ENCODE assay signal across 32 cellular contexts in the genomic region with DNA sequence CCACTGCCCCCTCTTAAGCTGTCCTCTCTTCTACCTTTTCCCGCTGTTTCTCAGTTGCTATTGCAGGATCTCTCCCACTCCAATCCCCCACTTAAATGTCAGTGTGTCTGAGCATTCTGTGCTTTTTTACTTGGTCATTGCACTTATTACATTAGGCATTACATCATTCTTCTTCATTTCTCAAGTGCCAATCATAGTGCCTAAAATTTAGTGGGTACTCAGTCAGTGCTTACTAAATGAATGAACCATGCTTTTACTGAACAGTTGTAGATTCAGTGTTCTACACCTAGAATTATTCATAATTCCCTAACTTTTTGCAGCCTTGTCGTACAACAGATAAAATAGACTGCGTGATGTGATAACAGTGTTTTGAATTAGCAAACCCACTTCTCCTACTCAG. TPM values are rescaled to one million over a fixed set of nuclear protein-coding genes. Genes with fewer than 3 reads are reported as not detected.
"Had no signal": no experiment of that assay in that cellular context is flagged by ENCODE, and none has a peak within 500 bp of the region (broad histone marks: within the 10 kb centered on the region; RNA-seq: fewer than 3 reads in every experiment).

No MANE protein-coding gene starts in this region.

- H3K4me3 Mint-ChIP-seq: activated CD4-positive, alpha-beta T cell treated with anti-CD3 and anti-CD28 coated beads for 36 hours; activated naive CD4-positive, alpha-beta T cell treated with anti-CD3 and anti-CD28 coated beads, Interleukin-2, amount 50 U/mL, for 24 hours; activated T-cell treated with anti-CD3 and anti-CD28 coated beads, Interleukin-2, amount 50 U/mL, for 4 hours; central memory CD8-positive, alpha-beta T cell; dendritic cell treated with granulocyte-macrophage colony-stimulating factor and Interleukin-4, amounts not matched to agents 40 ng/mL and 50 ng/mL, for 4 days; endodermal cell; mesothelial cell of epicardium; nephron progenitor cell had no signal

- H3K27me3 Mint-ChIP-seq: activated CD4-positive, alpha-beta T cell treated with anti-CD3 and anti-CD28 coated beads for 36 hours; activated naive CD4-positive, alpha-beta T cell treated with anti-CD3 and anti-CD28 coated beads, Interleukin-2, amount 50 U/mL, for 24 hours; stimulated activated naive B cell treated with anti-CD40 and anti-IgM and Interleukin-4, amounts not matched to agents 10 μg/mL and 1 μg/mL and 100 μg/mL, for 72 hours had no signal

- H3K36me3 Mint-ChIP-seq: naive B cell had no signal

- H3K4me3 ChIP-seq: esophagus muscularis mucosa, heart left ventricle, pancreas, prostate gland, smooth muscle cell, transverse colon had no signal

- H3K27ac Mint-ChIP-seq: activated CD4-positive, alpha-beta T cell treated with anti-CD3 and anti-CD28 coated beads for 36 hours; activated naive CD4-positive, alpha-beta T cell treated with anti-CD3 and anti-CD28 coated beads, Interleukin-2, amount 50 U/mL, for 24 hours; activated T-helper 2 cell treated with anti-CD3 and anti-CD28 coated beads, Interferon-gamma antibody, Interleukin-2, Interleukin-4, amounts not matched to agents 10 μg/mL and 5 μg/mL and 100 μg/mL, durations not matched to agents 14 hours and 24 hours and 36 hours; dendritic cell treated with granulocyte-macrophage colony-stimulating factor and Interleukin-4, amounts not matched to agents 40 ng/mL and 50 ng/mL, for 4 days; endodermal cell; mesothelial cell of epicardium; nephron progenitor cell had no signal

- H3K27me3 ChIP-seq: esophagus muscularis mucosa, heart left ventricle, pancreas, transverse colon had no signal

- H3K4me2 ChIP-seq: smooth muscle cell had no signal

- H3K4me1 Mint-ChIP-seq: mesothelial cell of epicardium had no signal

- H3K9me3 Mint-ChIP-seq: activated naive CD4-positive, alpha-beta T cell treated with anti-CD3 and anti-CD28 coated beads, Interleukin-2, amount 50 U/mL, for 24 hours; activated T-cell treated with anti-CD3 and anti-CD28 coated beads, Interleukin-2, amount 50 U/mL, for 4 hours; activated T-helper 2 cell treated with anti-CD3 and anti-CD28 coated beads, Interferon-gamma antibody, Interleukin-2, Interleukin-4, amounts not matched to agents 10 μg/mL and 5 μg/mL and 100 μg/mL, durations not matched to agents 14 hours and 24 hours and 36 hours; central memory CD8-positive, alpha-beta T cell; dendritic cell treated with granulocyte-macrophage colony-stimulating factor and Interleukin-4, amounts not matched to agents 40 ng/mL and 50 ng/mL, for 4 days; endodermal cell; mesothelial cell of epicardium; naive B cell; nephron progenitor cell had no signal

- H3K36me3 ChIP-seq: esophagus muscularis mucosa, heart left ventricle, pancreas, prostate gland, transverse colon had no signal

- DNase-seq: activated CD4-positive, alpha-beta T cell treated with anti-CD3 and anti-CD28 coated beads for 36 hours; activated CD4-positive, alpha-beta T cell treated with anti-CD3 and anti-CD28 coated beads, Interleukin-2, amount 50 U/mL, for 4 hours; activated CD4-positive, CD25-positive, alpha-beta regulatory T cell; activated CD8-positive, alpha-beta memory T cell treated with anti-CD3 and anti-CD28 coated beads, Interleukin-2, amount 50 U/mL, for 4 hours; activated T-cell treated with anti-CD3 and anti-CD28 coated beads, Interleukin-2, amount 50 U/mL, for 4 hours; anterior cingulate cortex; endodermal cell; foreskin keratinocyte; heart left ventricle; naive B cell; nephron progenitor cell; pancreas; retina; stimulated activated CD4-positive, alpha-beta T cell treated with anti-CD3 and anti-CD28 coated beads, Interleukin-4, amount 100 ng/mL, for 4 hours; stimulated activated CD8-positive, alpha-beta memory T cell treated with anti-CD3 and anti-CD28 coated beads, Interleukin-4, amount 100 ng/mL, for 48 hours; transverse colon had no signal

- ATAC-seq: activated T-cell treated with anti-CD3 and anti-CD28 coated beads, Interleukin-2, amount 50 U/mL, for 4 hours; foreskin keratinocyte; heart left ventricle; pancreas had no signal

- H3K27ac ChIP-seq: esophagus muscularis mucosa, foreskin keratinocyte, heart left ventricle, pancreas, prostate gland, transverse colon had no signal

- H3K9me3 ChIP-seq: esophagus muscularis mucosa, heart left ventricle, pancreas, prostate gland, transverse colon had no signal

- H3K4me1 ChIP-seq: esophagus muscularis mucosa, foreskin keratinocyte, pancreas, prostate gland, transverse colon had no signal

RNA-seq across cellular contexts. Expression of a gene that starts 19.4 kb away (rescaled TPM):
- total RNA-seq: bronchial epithelial cell had no signal

RNA-seq across cellular contexts. Expression of a gene that starts 37.1 kb away (rescaled TPM):
- total RNA-seq: activated CD4-positive, alpha-beta T cell treated with anti-CD3 and anti-CD28 coated beads for 36 hours; activated CD8-positive, alpha-beta memory T cell treated with anti-CD3 and anti-CD28 coated beads for 36 hours; activated T-cell treated with anti-CD3 and anti-CD28 coated beads, Interleukin-2, amount 50 U/mL, for 4 hours; activated T-helper 2 cell treated with anti-CD3 and anti-CD28 coated beads, Interferon-gamma antibody, Interleukin-2, Interleukin-4, amounts not matched to agents 10 μg/mL and 5 μg/mL and 100 μg/mL, durations not matched to agents 14 hours and 24 hours and 36 hours; bronchial epithelial cell; endodermal cell; esophagus muscularis mucosa; foreskin keratinocyte; heart left ventricle; kidney epithelial cell; lower leg skin; mesothelial cell of epicardium; pancreas; prostate gland; smooth muscle cell; temporal lobe; transverse colon; urinary bladder had no signal
- polyA plus RNA-seq: adipose tissue, foreskin keratinocyte, heart left ventricle, pancreas, smooth muscle cell, urinary bladder had no signal
